In genomic region chrX:118536204-118536603, GRCh38 we compare ENCODE assay signal across 1 cellular context.
TF ChIP-seq lines count a peak whose summit lies in the region.

No MANE protein-coding gene starts in this region.

TF ChIP-seq in GM12878, 131 proteins besides CTCF, POLR2A, EP300 and RAD21 (continued from another document):
- TF ChIP-seq USF1 (IDR thresholded peaks at IDR 0.05; ENCODE audit: borderline replicate concordance, extremely low read length, insufficient read depth, low read depth, low read length) = no peak
- TF ChIP-seq RUNX3 (IDR thresholded peaks at IDR 0.05; ENCODE audit: low read length) = peak; percentile 30; the same call in 1 of the 2 replicates
- TF ChIP-seq EZH2 (IDR thresholded peaks at IDR 0.05; ENCODE audit: borderline replicate concordance, control insufficient read depth, low read depth, low read length) = no peak
